8 cellular contexts compared by ENCODE assay signal in the genomic region with DNA sequence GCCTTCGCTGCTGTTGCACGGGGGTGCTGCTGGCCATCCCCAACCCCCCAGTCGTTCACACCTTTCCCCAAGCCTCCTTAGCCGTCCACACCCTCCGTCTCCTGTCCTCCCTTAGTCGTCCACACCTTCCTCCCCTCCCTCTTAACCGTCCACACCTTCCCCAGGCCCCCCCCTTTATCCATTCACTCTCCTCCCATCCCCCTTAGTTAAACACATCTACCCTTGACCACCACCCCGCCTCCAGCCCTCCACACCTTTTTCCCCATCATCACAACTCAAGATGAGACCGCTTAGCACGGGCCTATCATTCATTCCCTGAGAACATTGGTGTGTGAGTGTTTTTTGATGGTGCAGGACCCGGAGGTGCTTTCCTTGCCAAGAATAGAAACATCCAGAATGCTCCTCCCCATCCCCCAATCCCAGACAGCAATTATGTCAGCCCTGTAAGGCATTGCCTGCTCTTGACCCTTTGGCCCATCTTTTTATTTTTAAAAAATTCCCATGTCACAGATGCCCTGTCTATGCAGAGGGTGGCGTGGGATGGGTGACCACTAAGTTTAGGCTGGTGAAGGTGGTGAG. TPM values are rescaled to one million over a fixed set of nuclear protein-coding genes. Genes with fewer than 3 reads are reported as not detected.
A peak's percentile ranks its signal among the peaks of the same experiment; 100 is the strongest.
DNase-seq lines count a peak whose midpoint lies in the region; ATAC-seq and TF ChIP-seq lines count a peak whose summit lies in the region.

No MANE protein-coding gene starts in this region.

- H3K36me3 Mint-ChIP-seq in T-cell (peaks cover 8% of the 10 kb centered on the region), osteocyte (ENCODE audit: unreplicated experiment) (no peaks in the 10 kb centered on the region)

- H3K27me3 Mint-ChIP-seq in T-cell (no peaks in the 10 kb centered on the region), osteocyte (ENCODE audit: unreplicated experiment) (no peaks in the 10 kb centered on the region)

- ATAC-seq in T-cell (replicated peaks in 1 of 4), result no peak
- ATAC-seq in GM19455 (IDR thresholded peaks at IDR 0.05; ENCODE audit: unreplicated experiment), result no peak

- H3K4me3 ChIP-seq in fibroblast of mammary gland (ENCODE audit: control insufficient read depth, low read depth, low read length), result peak overlapping the region; percentile 73

- POLR2A ChIA-PET in T-cell (lab: Charles Lee), result interaction anchor here (0.6 to 0.7 kb wide), 4 partner anchors 22 to 136 kb away, joined by 3 to 16 read pairs (median 6); no protein-coding TSS in a partner anchor

- H3K9me3 Mint-ChIP-seq in T-cell, result no peaks in the 10 kb centered on the region
- H3K9me3 Mint-ChIP-seq in osteocyte (ENCODE audit: unreplicated experiment), result no peaks in the 10 kb centered on the region

- DNase-seq in NCI-H1417 (lab: John Stamatoyannopoulos, UW), result peak in 2 of 3 experiments; percentile 15 to 16
- no peak for DNase-seq in NCI-H1417 treated with DMSO at 0.1 percent for 48 hours (lab: John Stamatoyannopoulos, UW)
- no peak for DNase-seq in T-cell
- DNase-seq in fibroblast of mammary gland (ENCODE audit: low read depth), result peak; percentile 21
- DNase-seq in osteocyte (ENCODE audit: extremely low spot score, unreplicated experiment), result no peak
- DNase-seq in NCI-H1436 treated with DMSO at 0.1 percent for 48 hours (lab: John Stamatoyannopoulos, UW), result no peak
- no peak for DNase-seq in T1000 (lab: John Stamatoyannopoulos, UW)

- no peak for TF ChIP-seq CTCF in fibroblast of mammary gland (conservative IDR thresholded peaks at IDR 0.05; ENCODE audit: control insufficient read depth, insufficient read depth, low read depth, low read length)
- TF ChIP-seq CTCF in osteocyte (IDR thresholded peaks at IDR 0.05), result no peak

- peaks cover 50 to 57% (median 53%) of the 10 kb centered on the region in 3 donors for H3K4me1 Mint-ChIP-seq in T-cell
- H3K4me1 Mint-ChIP-seq in osteocyte (ENCODE audit: unreplicated experiment), result peaks cover 37% of the 10 kb centered on the region

- peak overlapping the region; percentile 60 to 63 for H3K27ac Mint-ChIP-seq in T-cell
- peak overlapping the region; percentile 48 for H3K27ac Mint-ChIP-seq in osteocyte (ENCODE audit: unreplicated experiment)

- CTCF ChIA-PET in T-cell (lab: Charles Lee), result interaction anchor here in 1 of 2 donors (0.6 to 1.7 kb wide), 3 partner anchors 42 to 130 kb away, joined by 3 to 7 read pairs (median 3); a partner anchor contains a TSS

- H3K4me3 Mint-ChIP-seq in T-cell (peak overlapping the region; percentile 80 to 90 (median 87)), osteocyte (ENCODE audit: unreplicated experiment) (peak overlapping the region; percentile 77)

RNA-seq across cellular contexts. Expression of a gene that starts 1.4 kb away (rescaled TPM):
- total RNA-seq in T-cell, result 10 to 100 TPM; 20.2 to 31.9 (median 20.9) TPM
- 9.6 and 11.1 TPM in 2 replicates for total RNA-seq in osteocyte

Comparison
In these comparisons a context has a peak if more than half of its experiments do, and no peak if none do; other contexts are left out.
1. DNase-seq: peak in NCI-H1417 (2 of 3) and fibroblast of mammary gland (single experiment); none in NCI-H1417 treated with DMSO at 0.1 percent for 48 hours (single experiment), T-cell (0 of 34), osteocyte (single experiment), NCI-H1436 treated with DMSO at 0.1 percent for 48 hours (single experiment) and T1000 (single experiment).